Comparison of ENCODE assay signal across 9 cellular contexts in the genomic region with DNA sequence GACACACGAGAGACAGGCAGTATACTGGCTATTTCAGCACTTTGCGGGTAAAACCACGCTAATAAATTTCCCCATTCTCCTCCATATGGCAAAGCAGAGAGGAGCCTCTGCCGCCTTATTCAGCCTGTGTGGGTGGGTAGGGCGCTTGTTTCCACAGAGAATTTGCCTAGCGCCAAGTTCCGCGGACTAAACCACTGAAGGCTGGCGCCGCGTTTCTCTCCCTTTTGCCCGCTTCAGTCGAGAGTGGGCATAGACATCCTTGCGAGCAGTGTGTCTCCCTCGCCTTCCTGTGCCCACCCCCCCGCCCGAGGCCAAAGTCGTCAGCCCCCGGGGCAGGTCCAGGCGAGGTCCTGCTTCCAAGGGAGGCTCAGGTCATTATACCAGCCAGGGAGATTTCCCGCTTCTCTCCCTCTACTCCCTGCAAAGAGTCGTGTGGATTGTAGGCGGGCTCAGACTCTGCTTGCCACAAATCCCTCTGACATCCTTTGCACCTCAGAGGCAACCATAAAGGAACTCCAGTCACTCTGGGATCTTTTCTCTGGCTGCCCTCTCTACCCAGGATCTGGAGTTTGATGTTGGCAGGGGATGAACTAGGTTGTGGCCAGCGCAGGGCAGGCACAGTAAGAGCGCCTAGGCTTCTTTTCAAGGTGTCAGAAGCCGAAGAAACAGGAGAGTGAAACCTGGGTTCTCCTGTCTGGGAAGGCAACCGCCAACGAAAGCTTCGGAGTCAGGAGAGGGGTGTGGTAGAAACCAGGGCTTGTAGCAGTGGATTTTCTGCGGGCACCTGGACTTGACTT. TPM values are rescaled to one million over a fixed set of nuclear protein-coding genes. Genes with fewer than 3 reads are reported as not detected.
A peak's percentile ranks its signal among the peaks of the same experiment; 100 is the strongest.
DNase-seq lines count a peak whose midpoint lies in the region; ATAC-seq and TF ChIP-seq lines count a peak whose summit lies in the region.
"Had no signal": no experiment of that assay in that cellular context is flagged by ENCODE, and none has a peak within 500 bp of the region (broad histone marks: within the 10 kb centered on the region; RNA-seq: fewer than 3 reads in every experiment).

No MANE protein-coding gene starts in this region.

- in situ Hi-C loops in GM13977 (cut with MboI; ENCODE audit: low pct_unique_long_range_greater_than_20kb, low sequenced_read_pairs, unreplicated experiment), result no loop called here

- H3K27me3 ChIP-seq in sigmoid colon, result peaks cover 0 to 5% (median 0%) of the 10 kb centered on the region in 3 donors
- no peaks in the 10 kb centered on the region for H3K27me3 ChIP-seq in SJCRH30
- peaks cover 92% of the 10 kb centered on the region for H3K27me3 ChIP-seq in gastroesophageal sphincter

- H3K27me3 Mint-ChIP-seq in activated B cell treated with CpG ODN at 0.5 μM for 24 hours, result peaks cover 61% of the 10 kb centered on the region

- peaks cover 39% of the 10 kb centered on the region for H3K4me1 Mint-ChIP-seq in activated B cell treated with CpG ODN at 0.5 μM for 24 hours

- TF ChIP-seq CTCF in GM13977 (IDR thresholded peaks at IDR 0.05; ENCODE audit: extremely low read depth, insufficient read depth, missing control alignments), result no peak
- TF ChIP-seq CTCF in activated B cell treated with CpG ODN at 0.5 μM for 24 hours (IDR thresholded peaks at IDR 0.05), result no peak
- no peak for TF ChIP-seq CTCF in sigmoid colon (IDR thresholded peaks at IDR 0.05)
- no peak for TF ChIP-seq CTCF in gastroesophageal sphincter (IDR thresholded peaks at IDR 0.05)

- H3K27ac ChIP-seq in sigmoid colon (peak overlapping the region in 3 of 4 donors; percentile 95 to 100 (median 99)), SJCRH30 (no peak overlapping the region), gastroesophageal sphincter (no peak overlapping the region)

- H3K4me3 ChIP-seq in iPS-18c (ENCODE audit: insufficient read depth, low read depth, low read length) (peak overlapping the region; percentile 16; the same call in 1 of the 2 replicates), sigmoid colon (peak overlapping the region; percentile 8 to 44 (median 35)), SJCRH30 (no peak overlapping the region), gastroesophageal sphincter (peak overlapping the region in 1 of 2 donors; percentile 28)

- ATAC-seq in activated B cell treated with CpG ODN at 0.5 μM for 24 hours (ENCODE audit: low read depth), result no peak
- no peak for ATAC-seq in gastroesophageal sphincter

- peaks cover 6% of the 10 kb centered on the region for H3K9me3 ChIP-seq in iPS-18c (ENCODE audit: control insufficient read depth, insufficient read depth, low read length)
- H3K9me3 ChIP-seq in sigmoid colon, result no peaks in the 10 kb centered on the region
- H3K9me3 ChIP-seq in SJCRH30 (replicated peaks), result no peaks in the 10 kb centered on the region
- H3K9me3 ChIP-seq in gastroesophageal sphincter, result no peaks in the 10 kb centered on the region

- H3K4me3 Mint-ChIP-seq in activated B cell treated with CpG ODN at 0.5 μM for 24 hours, result peak overlapping the region; percentile 70

- peaks cover 22% of the 10 kb centered on the region for H3K36me3 Mint-ChIP-seq in activated B cell treated with CpG ODN at 0.5 μM for 24 hours (ENCODE audit: low read depth)

- CTCF ChIA-PET in activated B cell treated with CpG ODN at 0.5 μM for 24 hours (lab: Charles Lee), result no interaction called here

- H3K4me1 ChIP-seq in sigmoid colon (peaks cover 0 to 58% (median 54%) of the 10 kb centered on the region in 4 donors), SJCRH30 (no peaks in the 10 kb centered on the region), gastroesophageal sphincter (peaks cover 0 to 27% (median 6%) of the 10 kb centered on the region in 3 donors)

- no peak overlapping the region for H3K27ac Mint-ChIP-seq in activated B cell treated with CpG ODN at 0.5 μM for 24 hours

- TF ChIP-seq EP300 in sigmoid colon (IDR thresholded peaks at IDR 0.05) (no peak), gastroesophageal sphincter (IDR thresholded peaks at IDR 0.05) (no peak)

- no peak for TF ChIP-seq POLR2A in sigmoid colon (IDR thresholded peaks at IDR 0.05)
- no peak for TF ChIP-seq POLR2A in gastroesophageal sphincter (IDR thresholded peaks at IDR 0.05)

- POLR2A ChIA-PET in activated B cell treated with CpG ODN at 0.5 μM for 24 hours (lab: Charles Lee), result interaction anchor here (0.6 kb wide), 1 partner anchor 317 kb away, joined by 3 read pairs; no protein-coding TSS in a partner anchor

- H3K9me3 Mint-ChIP-seq in activated B cell treated with CpG ODN at 0.5 μM for 24 hours, result no peaks in the 10 kb centered on the region

- H3K36me3 ChIP-seq in sigmoid colon, result peaks cover 7 to 34% (median 16%) of the 10 kb centered on the region in 4 donors
- H3K36me3 ChIP-seq in SJCRH30, result peaks cover 31% of the 10 kb centered on the region
- peaks cover 0 to 35% of the 10 kb centered on the region in 2 donors for H3K36me3 ChIP-seq in gastroesophageal sphincter

- intact Hi-C loops in activated B cell treated with CpG ODN at 0.5 μM for 24 hours (cut with micrococcal nuclease), result loop anchor here (10.0 kb wide), 1 partner anchor 1713 kb away; a partner anchor contains a TSS
- intact Hi-C loops in sigmoid colon (cut with DNase I), result loop anchor here (2.0 to 10.0 kb wide), 2 partner anchors 145 to 1157 kb away; no protein-coding TSS in a partner anchor

- 22 to 31% methylated on average over 30 of the region's 30 CpGs for WGBS in sigmoid colon, 2 donors
- 20 to 28% methylated on average over 11 to 12 of the region's 30 CpGs for WGBS in gastroesophageal sphincter (ENCODE audit: low coverage in 1 of 2), 2 donors

- peak; percentile 12 for DNase-seq in GM13977 (ENCODE audit: low spot score)
- DNase-seq in activated B cell treated with CpG ODN at 0.5 μM for 24 hours, result no peak
- DNase-seq in sigmoid colon, result no peak
- no peak for DNase-seq in NK-92 (lab: John Stamatoyannopoulos, UW; ENCODE audit: unreplicated experiment)
- DNase-seq in SJCRH30, result no peak
- no peak for DNase-seq in mucosa of gallbladder (ENCODE audit: low spot score)
- DNase-seq: NCI-H1930 had no signal

RNA-seq across cellular contexts. Expression of a gene that starts 8.8 kb away (rescaled TPM):
- total RNA-seq in activated B cell treated with CpG ODN at 0.5 μM for 24 hours (3.2 and 4.6 TPM in 2 replicates), sigmoid colon (10 to 100 TPM; 28.2 to 53.5 (median 37.8) TPM), gastroesophageal sphincter (10 to 100 TPM in 3 of 4 donors, 1 to 10 TPM in 1; 7.1 to 18.1 (median 13.5) TPM), mucosa of gallbladder (9.8 TPM)
- 10 to 100 TPM in 1 of 3 donors, 1 to 10 TPM in 1, under 1 TPM in 1; 0.92 to 10.7 (median 9.0) TPM for polyA plus RNA-seq in sigmoid colon
- 15.4 and 17.0 TPM in 2 replicates for total RNA-seq in SJCRH30 (2014; rRNA removed; shearing (Covaris generic))

Comparison
In these comparisons a context has a peak if more than half of its experiments do, and no peak if none do; other contexts are left out.
1. H3K27ac ChIP-seq: peak in sigmoid colon (3 of 4); none in SJCRH30 (single experiment) and gastroesophageal sphincter (0 of 4).